Comparison of ENCODE assay signal across 11 cellular contexts in genomic region chr1:234927312-234927967, GRCh38.
DNase-seq lines count a peak whose midpoint lies in the region; ATAC-seq and TF ChIP-seq lines count a peak whose summit lies in the region.
"Had no signal": no experiment of that assay in that cellular context is flagged by ENCODE, and none has a peak within 500 bp of the region (broad histone marks: within the 10 kb centered on the region; RNA-seq: fewer than 3 reads in every experiment).

No MANE protein-coding gene starts in this region.

- CTCF ChIA-PET in MCF 10A (lab: Yijun Ruan, JAX) (interaction anchor here (1.1 to 1.5 kb wide), 3 partner anchors 13 to 428 kb away, joined by 3 read pairs; no protein-coding TSS in a partner anchor), mammary epithelial cell (lab: Charles Lee; ENCODE audit: low non-redundant PET) (no interaction called here)

- DNase-seq in MCF 10A (ENCODE audit: unreplicated experiment) (no peak), mammary epithelial cell (no peak), MM.1S (no peak), esophagus muscularis mucosa (ENCODE audit: extremely low spot score) (no peak), ureter (ENCODE audit: low spot score) (peak; percentile 43), posterior cingulate gyrus (no peak)
- DNase-seq: activated CD4-positive, CD25-positive, alpha-beta regulatory T cell treated with anti-CD3 and anti-CD28 coated beads, Interleukin-2, amount 50 U/mL, for 72 hours; cerebellar nuclear complex had no signal

- TF ChIP-seq POLR2A in esophagus muscularis mucosa (IDR thresholded peaks at IDR 0.05; ENCODE audit: low read depth): no peak

- no peaks in the 10 kb centered on the region for H3K79me2 ChIP-seq in mammary epithelial cell (ENCODE audit: insufficient read depth, low read length)
- no peaks in the 10 kb centered on the region for H3K79me2 ChIP-seq in MM.1S (ENCODE audit: low read length)

- no peaks in the 10 kb centered on the region for H3K27me3 Mint-ChIP-seq in MCF 10A (ENCODE audit: insufficient read depth, unreplicated experiment)

- TF ChIP-seq EP300 in esophagus muscularis mucosa (IDR thresholded peaks at IDR 0.05): no peak

- no peak for ATAC-seq in GM19455 (IDR thresholded peaks at IDR 0.05; ENCODE audit: unreplicated experiment)
- no peak for ATAC-seq in GM21825 (IDR thresholded peaks at IDR 0.05; ENCODE audit: unreplicated experiment)

- H3K4me3 ChIP-seq in mammary epithelial cell (replicated peaks in 1 of 3; ENCODE audit: insufficient read depth in 1 of 3, low read depth in 2 of 3, low read length in 3 of 3): no peak overlapping the region
- H3K4me3 ChIP-seq in MM.1S (ENCODE audit: low read length): peak overlapping the region; percentile 51
- H3K4me3 ChIP-seq in esophagus muscularis mucosa: peak overlapping the region in 3 of 4 donors; percentile 11 to 22 (median 20)
- H3K4me3 ChIP-seq: right lobe of liver had no signal

- no TSS peak for BruUV-seq in MCF 10A (replicated peaks; lab: Mats Ljungman, UMichigan)
- no TSS peak for BruUV-seq in mammary epithelial cell (replicated peaks; lab: Mats Ljungman, UMichigan)

- H3K9me3 ChIP-seq in mammary epithelial cell (replicated peaks; ENCODE audit: insufficient read depth, low read length) (no peaks in the 10 kb centered on the region), MM.1S (replicated peaks; ENCODE audit: insufficient read depth, low read length) (no peaks in the 10 kb centered on the region), esophagus muscularis mucosa (no peaks in the 10 kb centered on the region)
- H3K9me3 ChIP-seq: right lobe of liver had no signal

- intact Hi-C loops in MCF 10A (cut with micrococcal nuclease): loop anchor here (2.0 to 5.0 kb wide), 3 partner anchors 35 to 155 kb away; no protein-coding TSS in a partner anchor
- intact Hi-C loops in mammary epithelial cell (cut with micrococcal nuclease): loop anchor here (5.0 kb wide), 3 partner anchors 50 to 140 kb away; no protein-coding TSS in a partner anchor
- intact Hi-C loops in esophagus muscularis mucosa (cut with DNase I): no loop called here
- intact Hi-C loops in posterior cingulate gyrus (cut with DNase I): no loop called here

- dilution Hi-C loops in mammary epithelial cell (cut with HindIII; ENCODE audit: low sequenced_read_pairs): no loop called here

- H3K4me3 Mint-ChIP-seq in MCF 10A (ENCODE audit: unreplicated experiment): no peak overlapping the region

- in situ Hi-C loops in mammary epithelial cell (cut with MboI; ENCODE audit: low sequenced_read_pairs in 2 of 2): no loop called here

- TF ChIP-seq CTCF in MCF 10A (IDR thresholded peaks at IDR 0.05; ENCODE audit: unreplicated experiment) (no peak), mammary epithelial cell (conservative IDR thresholded peaks at IDR 0.05 in 1 of 2, IDR thresholded peaks at IDR 0.05 in 1 of 2; ENCODE audit: extremely low read depth in 1 of 2, insufficient read depth in 1 of 2, low read depth in 1 of 2, low read length in 2 of 2) (no peak), MM.1S (IDR thresholded peaks at IDR 0.05; ENCODE audit: low read length) (no peak), esophagus muscularis mucosa (IDR thresholded peaks at IDR 0.05) (no peak)

- H3K9me3 Mint-ChIP-seq in MCF 10A (ENCODE audit: unreplicated experiment): no peaks in the 10 kb centered on the region

- no peak overlapping the region for H3K4me2 ChIP-seq in mammary epithelial cell (ENCODE audit: insufficient read depth, low read depth, low read length)
- peak overlapping the region; percentile 83 for H3K4me2 ChIP-seq in MM.1S (ENCODE audit: low read depth, low read length)

- H3K27me3 ChIP-seq in mammary epithelial cell (ENCODE audit: insufficient read depth, low read length) (no peaks in the 10 kb centered on the region), MM.1S (replicated peaks; ENCODE audit: insufficient read depth, low read length) (no peaks in the 10 kb centered on the region), esophagus muscularis mucosa (no peaks in the 10 kb centered on the region)
- H3K27me3 ChIP-seq: right lobe of liver had no signal

- no peaks in the 10 kb centered on the region for H3K9me2 ChIP-seq in MM.1S (replicated peaks; ENCODE audit: insufficient read depth, low read length)

- no peaks in the 10 kb centered on the region for H3K36me3 Mint-ChIP-seq in MCF 10A (ENCODE audit: insufficient read depth, unreplicated experiment)

- peaks cover 20% of the 10 kb centered on the region for H3K4me1 Mint-ChIP-seq in MCF 10A (ENCODE audit: insufficient read depth, unreplicated experiment)

- peak overlapping the region; percentile 21 for H3K27ac Mint-ChIP-seq in MCF 10A (ENCODE audit: low read depth, unreplicated experiment)

- H4K20me1 ChIP-seq in mammary epithelial cell (ENCODE audit: insufficient read depth, low read length) (no peaks in the 10 kb centered on the region), MM.1S (ENCODE audit: insufficient read depth, low read length) (no peaks in the 10 kb centered on the region)

- no peak overlapping the region for H2AFZ ChIP-seq in mammary epithelial cell (ENCODE audit: low read depth, low read length)
- H2AFZ ChIP-seq in MM.1S (ENCODE audit: low read length): peak overlapping the region; percentile 74

- H3F3A ChIP-seq in MM.1S (ENCODE audit: insufficient read depth, low read length): peaks cover 15% of the 10 kb centered on the region

- H3K36me3 ChIP-seq in mammary epithelial cell (ENCODE audit: insufficient read depth, low read length) (no peaks in the 10 kb centered on the region), MM.1S (replicated peaks; ENCODE audit: insufficient read depth, low read length) (no peaks in the 10 kb centered on the region), esophagus muscularis mucosa (no peaks in the 10 kb centered on the region)
- H3K36me3 ChIP-seq: right lobe of liver had no signal

- H3K9ac ChIP-seq in mammary epithelial cell (ENCODE audit: insufficient read depth, low read length): no peak overlapping the region
- H3K9ac ChIP-seq in MM.1S (ENCODE audit: low read length): peak overlapping the region; percentile 46

- WGBS in mammary epithelial cell (ENCODE audit: low coverage, missing lambda C conversion rate): over 99% methylated on average over 9 of the region's 10 CpGs
- WGBS in esophagus muscularis mucosa: 84% methylated on average over 10 of the region's 10 CpGs

- POLR2A ChIA-PET in MCF 10A (lab: Yijun Ruan, JAX): interaction anchor here (2.2 to 2.7 kb wide), 2 partner anchors 70 to 140 kb away, joined by 9 to 13 read pairs; no protein-coding TSS in a partner anchor

- H3K27ac ChIP-seq in mammary epithelial cell (ENCODE audit: insufficient read depth, low read depth, low read length): no peak overlapping the region
- peak overlapping the region; percentile 61; the same call in 1 of the 2 replicates for H3K27ac ChIP-seq in MM.1S (ENCODE audit: low read length)
- peak overlapping the region in 1 of 4 donors; percentile 65 for H3K27ac ChIP-seq in esophagus muscularis mucosa (replicated peaks in 1 of 4)

- H3K4me1 ChIP-seq in mammary epithelial cell (ENCODE audit: insufficient read depth, low read length): peaks cover 16% of the 10 kb centered on the region
- peaks cover 17% of the 10 kb centered on the region for H3K4me1 ChIP-seq in MM.1S (ENCODE audit: low read length)
- peaks cover 19 to 27% (median 26%) of the 10 kb centered on the region in 4 donors for H3K4me1 ChIP-seq in esophagus muscularis mucosa

Comparison
In these comparisons a context has a peak if more than half of its experiments do, and no peak if none do; other contexts are left out.
1. H3K4me3 ChIP-seq: peak in MM.1S (single experiment) and esophagus muscularis mucosa (3 of 4); none in mammary epithelial cell (0 of 3).
2. intact Hi-C loops: an anchor here in MCF 10A (2.0 to 5.0 kb wide) and mammary epithelial cell (5.0 kb wide); none called in esophagus muscularis mucosa and posterior cingulate gyrus.